ENCODE assay signal across 9 cellular contexts in the genomic region with DNA sequence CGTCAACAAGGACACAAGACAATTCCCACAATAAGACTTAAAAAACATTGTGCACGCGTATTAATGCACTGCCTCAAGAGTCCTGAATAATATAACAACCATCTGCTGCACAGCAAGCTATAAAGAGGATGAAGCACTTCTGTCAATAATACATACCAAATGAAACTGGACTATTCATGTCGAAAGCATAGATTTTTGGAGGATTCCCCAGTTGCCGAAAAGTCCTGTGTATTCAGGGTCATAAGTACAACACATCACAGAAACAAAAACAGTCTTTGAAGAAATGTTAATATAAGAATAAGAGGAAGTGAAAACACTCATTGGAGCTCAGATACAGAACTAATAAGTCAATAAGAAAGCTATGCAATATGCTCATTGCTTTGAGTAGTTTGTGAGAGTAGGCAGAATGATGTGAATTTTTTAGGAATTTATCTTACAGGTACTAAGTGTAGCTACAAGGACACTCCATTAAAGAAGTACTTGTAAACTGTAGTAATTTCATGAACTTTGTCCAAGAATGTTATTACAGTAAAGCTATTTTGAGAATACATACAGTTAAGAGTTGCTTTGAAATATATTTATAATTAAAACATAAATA. TPM values are rescaled to one million over a fixed set of nuclear protein-coding genes. Genes with fewer than 3 reads are reported as not detected.
DNase-seq lines count a peak whose midpoint lies in the region; ATAC-seq, FAIRE-seq and TF ChIP-seq lines count a peak whose summit lies in the region.
"Had no signal": no experiment of that assay in that cellular context is flagged by ENCODE, and none has a peak within 500 bp of the region (broad histone marks: within the 10 kb centered on the region; RNA-seq: fewer than 3 reads in every experiment).

No MANE protein-coding gene starts in this region.

- peak; percentile 34 for FAIRE-seq in astrocyte (lab: Jason Lieb, UNC)

- H3K79me2 ChIP-seq in astrocyte (ENCODE audit: insufficient read depth, low read length): peaks cover 32% of the 10 kb centered on the region

- CTCF ChIA-PET in CD8-positive, alpha-beta memory T cell (lab: Charles Lee): interaction anchor here (0.7 to 2.3 kb wide), 4 partner anchors 12 to 371 kb away, joined by 3 to 4 read pairs (median 4); no protein-coding TSS in a partner anchor
- CTCF ChIA-PET in WTC11 (lab: Charles Lee): no interaction called here

- ATAC-seq in GM19328 (IDR thresholded peaks at IDR 0.05; ENCODE audit: unreplicated experiment): peak; percentile 94
- peak; percentile 91 for ATAC-seq in HG03175 (IDR thresholded peaks at IDR 0.05; ENCODE audit: unreplicated experiment)
- ATAC-seq in WTC11: no peak

- H3K4me1 Mint-ChIP-seq in CD8-positive, alpha-beta memory T cell: peaks cover 73 to 89% (median 88%) of the 10 kb centered on the region in 3 donors
- H3K4me1 Mint-ChIP-seq in astrocyte (ENCODE audit: low read depth, unreplicated experiment) (peaks cover 31% of the 10 kb centered on the region), WTC11 (peaks cover 12% of the 10 kb centered on the region)

- H2AFZ ChIP-seq in astrocyte (ENCODE audit: low read depth, low read length): no peak overlapping the region

- peak overlapping the region; percentile 51 for H3K9ac ChIP-seq in astrocyte (ENCODE audit: low read length)

- H3K9me3 ChIP-seq in CD8-positive, alpha-beta memory T cell (ENCODE audit: low read length): no peaks in the 10 kb centered on the region
- H3K9me3 ChIP-seq in astrocyte (ENCODE audit: insufficient read depth, low read depth, low read length): no peaks in the 10 kb centered on the region
- H3K9me3 ChIP-seq: neutrophil had no signal

- peak overlapping the region; percentile 71 to 93 (median 81) for H3K4me3 Mint-ChIP-seq in CD8-positive, alpha-beta memory T cell
- H3K4me3 Mint-ChIP-seq in astrocyte (ENCODE audit: unreplicated experiment): no peak overlapping the region
- H3K4me3 Mint-ChIP-seq in WTC11: no peak overlapping the region

- no peak overlapping the region for H3K4me3 ChIP-seq in CD8-positive, alpha-beta memory T cell (ENCODE audit: low read length)
- no peak overlapping the region for H3K4me3 ChIP-seq in astrocyte (ENCODE audit: insufficient read depth, low read depth, low read length)

- POLR2A ChIA-PET in CD8-positive, alpha-beta memory T cell (lab: Charles Lee): interaction anchor here (0.7 to 0.8 kb wide), 2 partner anchors 32 to 169 kb away, joined by 3 to 5 read pairs; no protein-coding TSS in a partner anchor
- POLR2A ChIA-PET in WTC11 (lab: Charles Lee): interaction anchor here (0.7 kb wide), 1 partner anchor 1728 kb away, joined by 11 read pairs; no protein-coding TSS in a partner anchor

- in situ Hi-C loops in ACHN (cut with HindIII; ENCODE audit: low pct_ligation_motif_present, low pct_unique_long_range_greater_than_20kb, low sequenced_read_pairs): no loop called here

- no peaks in the 10 kb centered on the region for H3K9me3 Mint-ChIP-seq in CD8-positive, alpha-beta memory T cell
- H3K9me3 Mint-ChIP-seq in astrocyte (ENCODE audit: unreplicated experiment) (no peaks in the 10 kb centered on the region), WTC11 (no peaks in the 10 kb centered on the region)

- H3K4me2 ChIP-seq in astrocyte (ENCODE audit: low read length): peak overlapping the region; percentile 70

- peaks cover 27 to 63% (median 29%) of the 10 kb centered on the region in 3 donors for H3K36me3 Mint-ChIP-seq in CD8-positive, alpha-beta memory T cell
- H3K36me3 Mint-ChIP-seq in astrocyte (ENCODE audit: low read depth, unreplicated experiment): peaks cover 8% of the 10 kb centered on the region
- H3K36me3 Mint-ChIP-seq in WTC11: peaks cover 8% of the 10 kb centered on the region; the same call in 1 of the 2 replicates

- TF ChIP-seq CTCF in astrocyte (IDR thresholded peaks at IDR 0.05; ENCODE audit: insufficient read depth, low read depth, low read length) (no peak), WTC11 (IDR thresholded peaks at IDR 0.05) (no peak)

- H3K27me3 Mint-ChIP-seq in CD8-positive, alpha-beta memory T cell: no peaks in the 10 kb centered on the region
- no peaks in the 10 kb centered on the region for H3K27me3 Mint-ChIP-seq in astrocyte (ENCODE audit: low read depth, unreplicated experiment)
- H3K27me3 Mint-ChIP-seq in WTC11 (ENCODE audit: low read depth): no peaks in the 10 kb centered on the region

- H3K4me1 ChIP-seq in CD8-positive, alpha-beta memory T cell (ENCODE audit: insufficient read depth, low read length): peaks cover 44% of the 10 kb centered on the region
- peaks cover 25% of the 10 kb centered on the region for H3K4me1 ChIP-seq in astrocyte (ENCODE audit: insufficient read depth, low read length)

- H3K27me3 ChIP-seq in CD8-positive, alpha-beta memory T cell (ENCODE audit: insufficient read depth, low read length, poor library complexity, severe bottlenecking): no peaks in the 10 kb centered on the region
- no peaks in the 10 kb centered on the region for H3K27me3 ChIP-seq in astrocyte (ENCODE audit: insufficient read depth, low read length)
- H3K27me3 ChIP-seq: neutrophil had no signal

- no peaks in the 10 kb centered on the region for H4K20me1 ChIP-seq in astrocyte (ENCODE audit: insufficient read depth, low read length)

- H3K27ac Mint-ChIP-seq in CD8-positive, alpha-beta memory T cell: peak overlapping the region; percentile 30 to 97 (median 83)
- H3K27ac Mint-ChIP-seq in astrocyte (ENCODE audit: unreplicated experiment): peak overlapping the region; percentile 79
- H3K27ac Mint-ChIP-seq in WTC11: no peak overlapping the region

- DNase-seq in CD8-positive, alpha-beta memory T cell: no peak
- no peak for DNase-seq in astrocyte (ENCODE audit: low read depth)
- no peak for DNase-seq in NCI-H1930 (lab: John Stamatoyannopoulos, UW)
- no peak for DNase-seq in hippocampal formation (lab: John Stamatoyannopoulos, UW)
- no peak for DNase-seq in WTC11 (ENCODE audit: low spot score)
- no peak for DNase-seq in ACHN

- peak overlapping the region; percentile 13 for H3K27ac ChIP-seq in CD8-positive, alpha-beta memory T cell (ENCODE audit: low read depth, low read length)
- peak overlapping the region; percentile 51 for H3K27ac ChIP-seq in astrocyte (ENCODE audit: low read depth, low read length)
- H3K27ac ChIP-seq: neutrophil had no signal

- H3K36me3 ChIP-seq in CD8-positive, alpha-beta memory T cell (ENCODE audit: insufficient read depth, low read length): no peaks in the 10 kb centered on the region
- H3K36me3 ChIP-seq in astrocyte (ENCODE audit: insufficient read depth, low read length): peaks cover 12% of the 10 kb centered on the region
- H3K36me3 ChIP-seq: neutrophil had no signal

TF ChIP-seq in WTC11, 78 proteins besides CTCF, POLR2A, EP300 and RAD21 (continues in another document):
- TF ChIP-seq STAT6 (CRISPR knock-in tag; conservative IDR thresholded peaks at IDR 0.05; ENCODE audit: low read depth): no peak
- TF ChIP-seq KAT7 (CRISPR knock-in tag; IDR thresholded peaks at IDR 0.05; ENCODE audit: borderline replicate concordance): no peak
- TF ChIP-seq ATF1 (CRISPR knock-in tag; IDR thresholded peaks at IDR 0.05): no peak
- TF ChIP-seq ZNF232 (CRISPR knock-in tag; IDR thresholded peaks at IDR 0.05): no peak
- TF ChIP-seq FOXK1 (CRISPR knock-in tag; IDR thresholded peaks at IDR 0.05): no peak
- no peak for TF ChIP-seq GTF2I (CRISPR knock-in tag; conservative IDR thresholded peaks at IDR 0.05)
- TF ChIP-seq NFYB (CRISPR knock-in tag; conservative IDR thresholded peaks at IDR 0.05; ENCODE audit: low read depth): no peak
- TF ChIP-seq AR (CRISPR knock-in tag; IDR thresholded peaks at IDR 0.05): no peak

RNA-seq across cellular contexts. Expression of gene CBLB, which starts 31.6 kb away (rescaled TPM):
- total RNA-seq in CD8-positive, alpha-beta memory T cell: 100 to 1,000 TPM; 112 to 113 TPM
- 67.7 TPM for polyA plus RNA-seq in CD8-positive, alpha-beta memory T cell
- total RNA-seq in astrocyte (45.9 and 48.0 TPM in 2 replicates), WTC11 (2021) (19.8 to 20.3 TPM (median 19.8 TPM) in 3 replicates)

Comparison
In these comparisons a context has a peak if more than half of its experiments do, and no peak if none do; other contexts are left out.
1. H3K4me3 Mint-ChIP-seq: peak in CD8-positive, alpha-beta memory T cell (7 of 7); none in astrocyte (single experiment) and WTC11 (single experiment).